20 cellular contexts compared by ENCODE assay signal in the genomic region with DNA sequence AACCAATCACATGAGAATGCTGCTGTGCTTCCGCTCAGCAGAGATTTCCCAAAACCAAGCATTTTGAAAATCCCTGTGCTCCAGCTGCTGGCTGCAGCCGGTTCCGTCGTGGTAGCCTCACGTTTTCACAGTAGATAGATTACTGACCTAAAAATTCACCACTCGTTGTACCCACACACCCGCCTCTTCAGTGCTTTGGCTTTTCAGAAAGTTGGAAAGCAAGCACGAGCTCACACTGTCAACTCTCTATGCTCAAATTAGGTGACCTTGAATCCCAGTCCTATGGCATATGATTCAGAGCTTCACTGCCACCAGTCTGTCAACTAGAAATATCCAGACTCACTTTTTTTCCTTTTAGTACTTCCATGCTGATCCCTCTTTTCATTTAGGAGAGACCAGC.
A peak's percentile ranks its signal among the peaks of the same experiment; 100 is the strongest.
DNase-seq lines count a peak whose midpoint lies in the region; ATAC-seq, FAIRE-seq and TF ChIP-seq lines count a peak whose summit lies in the region.
"Had no signal": no experiment of that assay in that cellular context is flagged by ENCODE, and none has a peak within 500 bp of the region (broad histone marks: within the 10 kb centered on the region; RNA-seq: fewer than 3 reads in every experiment).

No MANE protein-coding gene starts in this region.

- no peaks in the 10 kb centered on the region for H3K27me3 Mint-ChIP-seq in astrocyte (ENCODE audit: low read depth, unreplicated experiment)
- H3K27me3 Mint-ChIP-seq in activated naive CD4-positive, alpha-beta T cell treated with anti-CD3 and anti-CD28 coated beads for 36 hours (ENCODE audit: low read depth): peaks cover 11% of the 10 kb centered on the region

- no peak overlapping the region for H2BK120ac ChIP-seq in mesenchymal stem cell (ENCODE audit: low read depth, low read length)

- no peak overlapping the region for H3K4me3 Mint-ChIP-seq in astrocyte (ENCODE audit: unreplicated experiment)
- H3K4me3 Mint-ChIP-seq in activated naive CD4-positive, alpha-beta T cell treated with anti-CD3 and anti-CD28 coated beads for 36 hours: no peak overlapping the region

- H3K27ac ChIP-seq in HEK293 (ENCODE audit: extremely low read depth, low read depth, low read length): no peak overlapping the region
- H3K27ac ChIP-seq in astrocyte (ENCODE audit: low read depth, low read length): no peak overlapping the region
- no peak overlapping the region for H3K27ac ChIP-seq in mesenchymal stem cell (ENCODE audit: low read length, poor library complexity, severe bottlenecking)
- no peak overlapping the region for H3K27ac ChIP-seq in psoas muscle
- H3K27ac ChIP-seq: A549, C4-2B, KMS-11 had no signal

- H3K4me3 ChIP-seq in HEK293 (ENCODE audit: low read depth, low read length) (no peak overlapping the region), astrocyte (ENCODE audit: insufficient read depth, low read depth, low read length) (no peak overlapping the region), mesenchymal stem cell (ENCODE audit: insufficient read depth in 1 of 2, low read depth in 1 of 2, low read length in 2 of 2) (no peak overlapping the region), psoas muscle (no peak overlapping the region)
- H3K4me3 ChIP-seq: A549, MG63 had no signal

- FAIRE-seq in astrocyte (lab: Jason Lieb, UNC): no peak
- FAIRE-seq: A549, GM18507 had no signal

- H3K79me2 ChIP-seq in astrocyte (ENCODE audit: insufficient read depth, low read length): no peaks in the 10 kb centered on the region

- H3K36me3 ChIP-seq in HEK293 (ENCODE audit: control insufficient read depth in 2 of 2, insufficient read depth in 1 of 2, low read length in 2 of 2) (peaks cover 0 to 8% of the 10 kb centered on the region in 2 experiments; a peak in 1 of 3 replicates), astrocyte (ENCODE audit: insufficient read depth, low read length) (peaks cover 2% of the 10 kb centered on the region), mesenchymal stem cell (ENCODE audit: control insufficient read depth in 1 of 2, insufficient read depth in 2 of 2, low read depth in 1 of 2, low read length in 2 of 2) (peaks cover 3 to 8% of the 10 kb centered on the region in 2 experiments), psoas muscle (ENCODE audit: insufficient read depth in 1 of 2, low read depth in 1 of 2) (peaks cover 0 to 3% of the 10 kb centered on the region in 2 donors)
- H3K36me3 ChIP-seq: MG63 had no signal

- H3K9ac ChIP-seq in astrocyte (ENCODE audit: low read length) (no peak overlapping the region), mesenchymal stem cell (ENCODE audit: low read length) (no peak overlapping the region)
- H3K9ac ChIP-seq: KMS-11 had no signal

- peaks cover 6% of the 10 kb centered on the region; the same call in 1 of the 2 replicates for H3K4me1 ChIP-seq in HEK293 (ENCODE audit: control insufficient read depth, insufficient read depth, low read length)
- peaks cover 27% of the 10 kb centered on the region for H3K4me1 ChIP-seq in astrocyte (ENCODE audit: insufficient read depth, low read length)
- H3K4me1 ChIP-seq in mesenchymal stem cell (ENCODE audit: control insufficient read depth, insufficient read depth, low read depth, low read length): peaks cover 2% of the 10 kb centered on the region
- H3K4me1 ChIP-seq in psoas muscle: no peaks in the 10 kb centered on the region
- H3K4me1 ChIP-seq: A549 had no signal

- H3K4me1 Mint-ChIP-seq in astrocyte (ENCODE audit: low read depth, unreplicated experiment): peaks cover 21% of the 10 kb centered on the region
- H3K4me1 Mint-ChIP-seq in activated naive CD4-positive, alpha-beta T cell treated with anti-CD3 and anti-CD28 coated beads for 36 hours (ENCODE audit: low read depth): no peaks in the 10 kb centered on the region

- CTCF ChIA-PET in HEK293 (lab: Yijun Ruan, JAX): no interaction called here
- CTCF ChIA-PET in activated naive CD4-positive, alpha-beta T cell treated with anti-CD3 and anti-CD28 coated beads for 36 hours (lab: Charles Lee): no interaction called here

- intact Hi-C loops in psoas muscle (cut with DNase I): no loop called here
- intact Hi-C loops in activated naive CD4-positive, alpha-beta T cell treated with anti-CD3 and anti-CD28 coated beads for 36 hours (cut with micrococcal nuclease): no loop called here

- no peak for TF ChIP-seq CTCF in HEK293 (tag by site-specific recombination; IDR thresholded peaks at IDR 0.05)
- TF ChIP-seq CTCF in astrocyte (IDR thresholded peaks at IDR 0.05; ENCODE audit: insufficient read depth, low read depth, low read length): no peak
- no peak for TF ChIP-seq CTCF in psoas muscle (IDR thresholded peaks at IDR 0.05)

- no peaks in the 10 kb centered on the region for H4K20me1 ChIP-seq in astrocyte (ENCODE audit: insufficient read depth, low read length)

- H3K9me3 Mint-ChIP-seq in astrocyte (ENCODE audit: unreplicated experiment): peaks cover 4% of the 10 kb centered on the region
- peaks cover 3% of the 10 kb centered on the region for H3K9me3 Mint-ChIP-seq in activated naive CD4-positive, alpha-beta T cell treated with anti-CD3 and anti-CD28 coated beads for 36 hours

- no peak overlapping the region for H3K18ac ChIP-seq in mesenchymal stem cell (ENCODE audit: low read depth in 1 of 2, low read length in 2 of 2)

- H4K91ac ChIP-seq in mesenchymal stem cell (ENCODE audit: low read length): no peak overlapping the region

- peaks cover 22% of the 10 kb centered on the region for H3K36me3 Mint-ChIP-seq in astrocyte (ENCODE audit: low read depth, unreplicated experiment)
- H3K36me3 Mint-ChIP-seq in activated naive CD4-positive, alpha-beta T cell treated with anti-CD3 and anti-CD28 coated beads for 36 hours (ENCODE audit: low read depth): no peaks in the 10 kb centered on the region

- no peak overlapping the region for H2BK5ac ChIP-seq in mesenchymal stem cell (ENCODE audit: low read depth, low read length, poor library complexity, severe bottlenecking)

- peak overlapping the region; percentile 29 for H3K27ac Mint-ChIP-seq in astrocyte (ENCODE audit: unreplicated experiment)
- no peak overlapping the region for H3K27ac Mint-ChIP-seq in activated naive CD4-positive, alpha-beta T cell treated with anti-CD3 and anti-CD28 coated beads for 36 hours

- H3K9me3 ChIP-seq in HEK293 (ENCODE audit: control insufficient read depth, insufficient read depth, low read depth, low read length): no peaks in the 10 kb centered on the region
- H3K9me3 ChIP-seq in astrocyte (ENCODE audit: insufficient read depth, low read depth, low read length): no peaks in the 10 kb centered on the region
- H3K9me3 ChIP-seq in mesenchymal stem cell (ENCODE audit: control insufficient read depth, low read length): no peaks in the 10 kb centered on the region
- H3K9me3 ChIP-seq in psoas muscle: no peaks in the 10 kb centered on the region
- H3K9me3 ChIP-seq: MG63 had no signal

- H3K14ac ChIP-seq in mesenchymal stem cell (ENCODE audit: low read length in 2 of 2): no peak overlapping the region

- H3K23ac ChIP-seq in mesenchymal stem cell (ENCODE audit: low read length in 2 of 2): no peak overlapping the region

- H3K79me1 ChIP-seq in mesenchymal stem cell (replicated peaks; ENCODE audit: low read length, poor library complexity, severe bottlenecking): peaks cover 5% of the 10 kb centered on the region

- peak in 3 of 4 donors; percentile 48 to 73 (median 62) for ATAC-seq in psoas muscle
- ATAC-seq: A549, Panc1 had no signal

- H2BK15ac ChIP-seq in mesenchymal stem cell (ENCODE audit: low read depth, poor library complexity, severe bottlenecking): peak overlapping the region; percentile 28

- H2BK12ac ChIP-seq in mesenchymal stem cell (ENCODE audit: low read length in 2 of 2): no peak overlapping the region

- peak overlapping the region; percentile 85 for H2AK5ac ChIP-seq in mesenchymal stem cell (ENCODE audit: low read length, severe bottlenecking)

- H2AFZ ChIP-seq in astrocyte (ENCODE audit: low read depth, low read length) (no peak overlapping the region), mesenchymal stem cell (ENCODE audit: low read depth, low read length) (no peak overlapping the region)

- no peak overlapping the region for H4K8ac ChIP-seq in mesenchymal stem cell (ENCODE audit: low read length)

- no peak overlapping the region for H3K4me2 ChIP-seq in astrocyte (ENCODE audit: low read length)
- H3K4me2 ChIP-seq in mesenchymal stem cell (ENCODE audit: low read length, poor library complexity, severe bottlenecking): no peak overlapping the region
- H3K4me2 ChIP-seq: A549, KMS-11 had no signal

- 94% methylated on average over 8 of the region's 8 CpGs for WGBS in mesenchymal stem cell
- WGBS in psoas muscle, 3 donors: 17 to 49% (median 27%) methylated on average over 8 of the region's 8 CpGs

- no peak for DNase-seq in astrocyte (ENCODE audit: low read depth)
- no peak for DNase-seq in mesenchymal stem cell
- no peak for DNase-seq in psoas muscle
- no peak for DNase-seq in SHP77 treated with DMSO at 0.1 percent for 48 hours (lab: John Stamatoyannopoulos, UW)
- DNase-seq in OCI-M1 (lab: John Stamatoyannopoulos, UW): no peak
- no peak for DNase-seq in activated naive CD4-positive, alpha-beta T cell treated with anti-CD3 and anti-CD28 coated beads for 36 hours
- no peak for DNase-seq in middle frontal gyrus (ENCODE audit: extremely low spot score, low spot score)
- DNase-seq: COR-L47, MG63, NCI-H1105, NCI-H1694 treated with DMSO at 0.1 percent for 48 hours, NCI-H446, NCI-H774, SIG-M5 had no signal

- H3K27me3 ChIP-seq in astrocyte (ENCODE audit: insufficient read depth, low read length) (no peaks in the 10 kb centered on the region), mesenchymal stem cell (ENCODE audit: control insufficient read depth in 1 of 2, insufficient read depth in 1 of 2, low read length in 2 of 2) (no peaks in the 10 kb centered on the region), psoas muscle (ENCODE audit: insufficient read depth in 3 of 3, low read length in 2 of 3) (no peaks in the 10 kb centered on the region)
- H3K27me3 ChIP-seq: MG63 had no signal

- POLR2A ChIA-PET in HEK293 (lab: Yijun Ruan, JAX): no interaction called here

- no peak overlapping the region for H3K4ac ChIP-seq in mesenchymal stem cell (ENCODE audit: low read depth in 1 of 2, low read length in 2 of 2)

TF ChIP-seq in HEK293, 187 proteins besides CTCF, POLR2A, EP300 and RAD21:
- no peak for TF ChIP-seq ZNF544 (tag by site-specific recombination; IDR thresholded peaks at IDR 0.05)
- TF ChIP-seq ZFHX2 (tag by site-specific recombination; conservative IDR thresholded peaks at IDR 0.05): 0 out of 2 replicates have a peak, but pooled peaks have one; percentile 12
